20 cellular contexts compared by ENCODE assay signal in the genomic region with DNA sequence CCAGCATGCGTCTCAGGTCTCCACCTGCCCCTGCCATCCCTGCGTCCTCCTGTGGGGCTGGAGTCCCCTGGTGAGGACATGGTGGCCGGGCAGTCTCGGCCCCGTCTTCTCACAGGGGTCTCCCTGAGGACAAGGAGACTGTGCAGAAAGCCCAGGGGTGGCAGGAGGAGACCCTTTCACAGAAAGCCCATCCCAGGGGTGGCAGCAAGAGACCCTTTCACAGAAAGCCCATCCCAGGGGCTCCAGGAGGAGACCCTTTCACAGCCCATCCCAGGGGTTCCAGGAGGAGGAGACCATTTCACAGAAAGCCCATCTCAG. TPM values are rescaled to one million over a fixed set of nuclear protein-coding genes. Genes with fewer than 3 reads are reported as not detected.
DNase-seq lines count a peak whose midpoint lies in the region; ATAC-seq and TF ChIP-seq lines count a peak whose summit lies in the region.
"Had no signal": no experiment of that assay in that cellular context is flagged by ENCODE, and none has a peak within 500 bp of the region (broad histone marks: within the 10 kb centered on the region; RNA-seq: fewer than 3 reads in every experiment).

No MANE protein-coding gene starts in this region.

- no peaks in the 10 kb centered on the region for H3K9me3 Mint-ChIP-seq in immature natural killer cell
- H3K9me3 Mint-ChIP-seq: CD4-positive, CD25-positive, alpha-beta regulatory T cell; CD8-positive, alpha-beta T cell; H9 had no signal

- no peak overlapping the region for H2BK5ac ChIP-seq in mesenchymal stem cell (ENCODE audit: low read depth, low read length, poor library complexity, severe bottlenecking)

- peak overlapping the region in 4 of 11 experiments; percentile 25 to 50 (median 38); a peak in 5 of 22 replicates for H3K9ac ChIP-seq in BLaER1 treated with 17β-estradiol and CSF1 and Interleukin-3, amounts not matched to agents 10 nM and 100 nM
- H3K9ac ChIP-seq in mesenchymal stem cell (ENCODE audit: low read length): no peak overlapping the region
- H3K9ac ChIP-seq: GM23248 had no signal

- no peaks in the 10 kb centered on the region for H3K36me3 ChIP-seq in left ventricle myocardium inferior
- peaks cover 0 to 4% (median under 1%) of the 10 kb centered on the region in 11 experiments; a peak in 3 of 22 replicates for H3K36me3 ChIP-seq in BLaER1 treated with 17β-estradiol and CSF1 and Interleukin-3, amounts not matched to agents 10 nM and 100 nM
- H3K36me3 ChIP-seq in mesenchymal stem cell (ENCODE audit: control insufficient read depth in 1 of 2, insufficient read depth in 2 of 2, low read depth in 1 of 2, low read length in 2 of 2): peaks cover 0 to 25% of the 10 kb centered on the region in 2 experiments
- peaks cover 0 to 14% (median 0%) of the 10 kb centered on the region in 6 donors for H3K36me3 ChIP-seq in spleen

- no peak overlapping the region for H4K8ac ChIP-seq in mesenchymal stem cell (ENCODE audit: low read length)

- ATAC-seq in left cardiac atrium: no peak
- ATAC-seq: A549; CD8-positive, alpha-beta T cell; HCT116 had no signal

- TF ChIP-seq CTCF in left ventricle myocardium inferior (IDR thresholded peaks at IDR 0.05; ENCODE audit: borderline replicate concordance) (no peak), spleen (IDR thresholded peaks at IDR 0.05 in 8 of 11, conservative IDR thresholded peaks at IDR 0.05 in 3 of 11) (no peak)

- WGBS in mesenchymal stem cell: 95% methylated on average over 5 of the region's 5 CpGs
- 82 to 96% (median 95%) methylated on average over 2 to 5 of the region's 5 CpGs for WGBS in spleen, 5 donors

- peak overlapping the region; percentile 64 to 89 (median 75) for H3K4me2 ChIP-seq in BLaER1 treated with 17β-estradiol and CSF1 and Interleukin-3, amounts not matched to agents 10 nM and 100 nM
- no peak overlapping the region for H3K4me2 ChIP-seq in mesenchymal stem cell (ENCODE audit: low read length, poor library complexity, severe bottlenecking)
- H3K4me2 ChIP-seq: A549 had no signal

- H3K14ac ChIP-seq in mesenchymal stem cell (ENCODE audit: low read length in 2 of 2): no peak overlapping the region

- H3K27me3 ChIP-seq in left ventricle myocardium inferior (ENCODE audit: low read depth): no peaks in the 10 kb centered on the region
- 0 out of 22 replicates have a peak, but pooled peaks cover 0 to 4% (median 0%) of the 10 kb centered on the region in 11 experiments for H3K27me3 ChIP-seq in BLaER1 treated with 17β-estradiol and CSF1 and Interleukin-3, amounts not matched to agents 10 nM and 100 nM
- no peaks in the 10 kb centered on the region for H3K27me3 ChIP-seq in mesenchymal stem cell (ENCODE audit: control insufficient read depth in 1 of 2, insufficient read depth in 1 of 2, low read length in 2 of 2)
- no peaks in the 10 kb centered on the region for H3K27me3 ChIP-seq in spleen (replicated peaks in 1 of 7)
- H3K27me3 ChIP-seq: BE2C had no signal

- H3K27me3 Mint-ChIP-seq in immature natural killer cell (ENCODE audit: low read depth in 3 of 3): peaks cover 0 to 5% (median 2%) of the 10 kb centered on the region in 3 donors
- H3K27me3 Mint-ChIP-seq: CD4-positive, CD25-positive, alpha-beta regulatory T cell had no signal

- H2AFZ ChIP-seq in mesenchymal stem cell (ENCODE audit: low read depth, low read length): no peak overlapping the region
- H2AFZ ChIP-seq: GM23248 had no signal

- no peak overlapping the region for H3K4me3 Mint-ChIP-seq in immature natural killer cell
- H3K4me3 Mint-ChIP-seq: CD4-positive, CD25-positive, alpha-beta regulatory T cell; CD8-positive, alpha-beta T cell; H9 had no signal

- H3K27ac ChIP-seq in left ventricle myocardium inferior (replicated peaks): peak overlapping the region; percentile 51
- peak overlapping the region in 3 of 11 experiments; percentile 30 to 59 (median 58); a peak in 5 of 22 replicates for H3K27ac ChIP-seq in BLaER1 treated with 17β-estradiol and CSF1 and Interleukin-3, amounts not matched to agents 10 nM and 100 nM
- H3K27ac ChIP-seq in mesenchymal stem cell (ENCODE audit: low read length, poor library complexity, severe bottlenecking): no peak overlapping the region
- H3K27ac ChIP-seq in spleen: peak overlapping the region in 6 of 8 donors; percentile 26 to 72 (median 64)
- H3K27ac ChIP-seq: A549, C4-2B, GM23248 had no signal

- no peak overlapping the region for H2BK12ac ChIP-seq in mesenchymal stem cell (ENCODE audit: low read length in 2 of 2)

- H3K27ac Mint-ChIP-seq in immature natural killer cell: no peak overlapping the region
- H3K27ac Mint-ChIP-seq: CD4-positive, CD25-positive, alpha-beta regulatory T cell; CD8-positive, alpha-beta T cell had no signal

- H4K91ac ChIP-seq in mesenchymal stem cell (ENCODE audit: low read length): no peak overlapping the region

- H3K4me1 ChIP-seq in left ventricle myocardium inferior: peaks cover 29% of the 10 kb centered on the region
- H3K4me1 ChIP-seq in BLaER1 treated with 17β-estradiol and CSF1 and Interleukin-3, amounts not matched to agents 10 nM and 100 nM: peaks cover 60 to 88% (median 73%) of the 10 kb centered on the region in 10 experiments
- H3K4me1 ChIP-seq in mesenchymal stem cell (ENCODE audit: control insufficient read depth, insufficient read depth, low read depth, low read length): peaks cover 13% of the 10 kb centered on the region
- peaks cover 3 to 50% (median 24%) of the 10 kb centered on the region in 6 donors for H3K4me1 ChIP-seq in spleen
- H3K4me1 ChIP-seq: A549, BE2C had no signal

- H3K4me3 ChIP-seq in left ventricle myocardium inferior (no peak overlapping the region), mesenchymal stem cell (ENCODE audit: insufficient read depth in 1 of 2, low read depth in 1 of 2, low read length in 2 of 2) (no peak overlapping the region), spleen (no peak overlapping the region)
- H3K4me3 ChIP-seq in BLaER1 treated with 17β-estradiol and CSF1 and Interleukin-3, amounts not matched to agents 10 nM and 100 nM: peak overlapping the region in 1 of 10 experiments; percentile 19; a peak in 1 of 20 replicates
- H3K4me3 ChIP-seq: A549, GM23248 had no signal

- no peak for DNase-seq in left ventricle myocardium inferior
- DNase-seq in left cardiac atrium: no peak
- DNase-seq in mesenchymal stem cell: no peak
- DNase-seq in spleen: no peak
- no peak for DNase-seq in NCI-H524 treated with DMSO at 0.1 percent for 48 hours (lab: John Stamatoyannopoulos, UW)
- no peak for DNase-seq in immature natural killer cell
- DNase-seq: 8988T; ACHN; AML-193; BE2C; Caco-2; CD4-positive, CD25-positive, alpha-beta regulatory T cell; CD8-positive, alpha-beta T cell; DND-41; GM23248; H9 had no signal

- H3K36me3 Mint-ChIP-seq in immature natural killer cell: peaks cover 0 to 3% (median 0%) of the 10 kb centered on the region in 3 donors
- H3K36me3 Mint-ChIP-seq: CD4-positive, CD25-positive, alpha-beta regulatory T cell; CD8-positive, alpha-beta T cell had no signal

- no peak overlapping the region for H3K23ac ChIP-seq in mesenchymal stem cell (ENCODE audit: low read length in 2 of 2)

- no peak for TF ChIP-seq POLR2A in spleen (IDR thresholded peaks at IDR 0.05)

- no peak overlapping the region for H2BK120ac ChIP-seq in mesenchymal stem cell (ENCODE audit: low read depth, low read length)

- no peaks in the 10 kb centered on the region for H3K9me3 ChIP-seq in left ventricle myocardium inferior (replicated peaks)
- no peaks in the 10 kb centered on the region for H3K9me3 ChIP-seq in BLaER1 treated with 17β-estradiol and CSF1 and Interleukin-3, amounts not matched to agents 10 nM and 100 nM (replicated peaks in 1 of 11)
- no peaks in the 10 kb centered on the region for H3K9me3 ChIP-seq in mesenchymal stem cell (ENCODE audit: control insufficient read depth, low read length)
- H3K9me3 ChIP-seq in spleen: no peaks in the 10 kb centered on the region
- H3K9me3 ChIP-seq: A549, BE2C, Caco-2 had no signal

- peaks cover 0 to 5% of the 10 kb centered on the region in 2 donors for H3K4me1 Mint-ChIP-seq in immature natural killer cell

- H3K79me1 ChIP-seq in mesenchymal stem cell (replicated peaks; ENCODE audit: low read length, poor library complexity, severe bottlenecking): peaks cover 1% of the 10 kb centered on the region

- peak overlapping the region; percentile 2 for H2AK5ac ChIP-seq in mesenchymal stem cell (ENCODE audit: low read length, severe bottlenecking)

- intact Hi-C loops in left ventricle myocardium inferior (cut with micrococcal nuclease): no loop called here
- intact Hi-C loops in left cardiac atrium (cut with DNase I): no loop called here
- intact Hi-C loops in spleen (cut with DNase I; ENCODE audit: low total_unique reads): no loop called here

- no peak overlapping the region for H3K18ac ChIP-seq in mesenchymal stem cell (ENCODE audit: low read depth in 1 of 2, low read length in 2 of 2)

- H2BK15ac ChIP-seq in mesenchymal stem cell (ENCODE audit: low read depth, poor library complexity, severe bottlenecking): no peak overlapping the region

- no peak overlapping the region for H3K4ac ChIP-seq in mesenchymal stem cell (ENCODE audit: low read depth in 1 of 2, low read length in 2 of 2)

- peaks cover 0 to 43% (median 15%) of the 10 kb centered on the region in 11 experiments; a peak in 18 of 22 replicates for H4K20me1 ChIP-seq in BLaER1 treated with 17β-estradiol and CSF1 and Interleukin-3, amounts not matched to agents 10 nM and 100 nM

RNA-seq across cellular contexts. Expression of a gene that starts 14.8 kb away (rescaled TPM):
- 15.3 TPM for total RNA-seq in left ventricle myocardium inferior
- 10 to 100 TPM; 18.4 to 19.8 TPM for total RNA-seq in left cardiac atrium
- polyA plus RNA-seq in mesenchymal stem cell (2013, experiment 1 of 2): 20.2 TPM
- 20.4 TPM for polyA plus RNA-seq in mesenchymal stem cell (2013, experiment 2 of 2)
- 10 to 100 TPM; 28.2 to 51.4 (median 33.2) TPM for total RNA-seq in spleen
- polyA plus RNA-seq in spleen: 10 to 100 TPM in 2 of 3 donors, 1 to 10 TPM in 1; 7.7 to 14.4 (median 11.7) TPM
- polyA plus RNA-seq in immature natural killer cell: 100 to 1,000 TPM in 1 of 3 donors, 10 to 100 TPM in 2; 88.9 to 172 (median 93.4) TPM

RNA-seq across cellular contexts. Expression of a gene that starts 34.0 kb away (rescaled TPM):
- total RNA-seq in left ventricle myocardium inferior (68.9 TPM), left cardiac atrium (10 to 100 TPM; 59.6 to 96.1 TPM), spleen (100 to 1,000 TPM in 6 of 7 donors, 10 to 100 TPM in 1; 79.6 to 150 (median 116) TPM)
- polyA plus RNA-seq in mesenchymal stem cell (2013, experiment 1 of 2): 81.4 TPM
- polyA plus RNA-seq in mesenchymal stem cell (2013, experiment 2 of 2): 76.2 TPM
- polyA plus RNA-seq in spleen (100 to 1,000 TPM in 1 of 3 donors, 10 to 100 TPM in 2; 78.1 to 117 (median 96.9) TPM), immature natural killer cell (100 to 1,000 TPM in 2 of 3 donors, 10 to 100 TPM in 1; 79.2 to 114 (median 112) TPM)
